Comparison of ENCODE assay signal across 1 cellular context in the genomic region with DNA sequence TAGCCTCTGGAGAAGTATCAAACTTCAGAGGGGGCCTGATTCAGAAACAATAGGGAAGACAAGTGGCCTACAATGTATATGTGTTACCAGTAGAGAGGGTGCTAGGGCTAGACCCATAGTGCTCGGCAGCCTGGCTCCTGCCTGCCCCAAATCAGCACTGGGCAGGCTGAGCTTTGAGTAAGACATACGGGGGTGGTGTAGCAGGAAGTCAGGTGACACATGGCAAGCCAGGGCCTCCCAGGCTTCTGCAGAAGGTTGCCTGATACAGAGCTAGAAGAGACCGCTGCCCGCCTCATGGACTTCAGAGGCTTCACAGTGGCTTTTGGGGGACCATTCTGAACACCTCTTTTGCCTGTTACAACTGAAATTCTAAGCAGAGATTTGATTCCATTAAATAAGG.
TF ChIP-seq lines count a peak whose summit lies in the region.

No MANE protein-coding gene starts in this region.

TF ChIP-seq in SK-N-SH treated with all-trans-retinoic acid at 6 μM for 48 hours, 23 proteins besides CTCF, POLR2A, EP300 and RAD21 (continued from another document):
- no peak for TF ChIP-seq ZFP3 (CRISPR knock-in tag; IDR thresholded peaks at IDR 0.05)
